1 cellular context compared by ENCODE assay signal in genomic region chr6:26312501-26313390, GRCh38.
TF ChIP-seq lines count a peak whose summit lies in the region.

No MANE protein-coding gene starts in this region.

TF ChIP-seq in HepG2, 621 proteins besides CTCF, POLR2A, EP300 and RAD21 (continued from another document and continues in another):
- TF ChIP-seq ZNF570 (CRISPR knock-in tag; IDR thresholded peaks at IDR 0.05; ENCODE audit: borderline replicate concordance) (no peak), SMYD3 (CRISPR knock-in tag; IDR thresholded peaks at IDR 0.05) (peak; percentile 82), NFE2 (CRISPR knock-in tag; IDR thresholded peaks at IDR 0.05) (no peak), BATF2 (CRISPR knock-in tag; IDR thresholded peaks at IDR 0.05) (no peak), NR2F2 (IDR thresholded peaks at IDR 0.05; ENCODE audit: borderline replicate concordance, low read depth) (peak; percentile 38; the same call in 1 of the 2 replicates), ZBTB10 (CRISPR knock-in tag; IDR thresholded peaks at IDR 0.05; ENCODE audit: borderline replicate concordance) (no peak), DMTF1 (CRISPR knock-in tag; IDR thresholded peaks at IDR 0.05) (no peak), ZNF574 (CRISPR knock-in tag; IDR thresholded peaks at IDR 0.05) (peak; percentile 72), GTF2F1 (IDR thresholded peaks at IDR 0.05; ENCODE audit: low read length) (no peak), ZBTB43 (CRISPR knock-in tag; conservative IDR thresholded peaks at IDR 0.05) (peak; percentile 55; the same call in 1 of the 2 replicates), NCOA1 (CRISPR knock-in tag; IDR thresholded peaks at IDR 0.05) (peak; percentile 40; the same call in 1 of the 2 replicates), MYNN (CRISPR knock-in tag; IDR thresholded peaks at IDR 0.05; ENCODE audit: low read depth) (no peak), TBP (CRISPR knock-in tag; IDR thresholded peaks at IDR 0.05) (no peak), SMC3 (IDR thresholded peaks at IDR 0.05; ENCODE audit: low read length) (peak; percentile 13; the same call in 1 of the 2 replicates), MED1 (CRISPR knock-in tag; IDR thresholded peaks at IDR 0.05) (peak; percentile 85), HOXA9 (CRISPR knock-in tag; IDR thresholded peaks at IDR 0.05; ENCODE audit: borderline replicate concordance) (no peak), GATAD2A (CRISPR knock-in tag; IDR thresholded peaks at IDR 0.05) (peak; percentile 84), CCDC6 (CRISPR knock-in tag; IDR thresholded peaks at IDR 0.05) (no peak), ZNF17 (CRISPR knock-in tag; IDR thresholded peaks at IDR 0.05) (no peak), ZMAT3 (CRISPR knock-in tag; conservative IDR thresholded peaks at IDR 0.05) (no peak), ZNF282 (IDR thresholded peaks at IDR 0.05; ENCODE audit: partially characterized antibody) (no peak), ZNF230 (CRISPR knock-in tag; IDR thresholded peaks at IDR 0.05) (peak; percentile 83; the same call in 1 of the 2 replicates), ZNF564 (CRISPR knock-in tag; IDR thresholded peaks at IDR 0.05) (no peak), ZFP91 (CRISPR knock-in tag; IDR thresholded peaks at IDR 0.05; ENCODE audit: borderline replicate concordance) (peak; percentile 66), HDAC2 (CRISPR knock-in tag; IDR thresholded peaks at IDR 0.05) (peak; percentile 88), PHF21A (CRISPR knock-in tag; IDR thresholded peaks at IDR 0.05) (peak; percentile 83; the same call in 1 of the 2 replicates), ZSCAN9 (CRISPR knock-in tag; IDR thresholded peaks at IDR 0.05; ENCODE audit: borderline replicate concordance) (peak; percentile 71), SRSF9 (IDR thresholded peaks at IDR 0.05; ENCODE audit: borderline replicate concordance, insufficient read depth, low read depth, low read length, poor library complexity, severe bottlenecking) (no peak), CBFB (CRISPR knock-in tag; IDR thresholded peaks at IDR 0.05) (peak; percentile 85), ZBTB25 (CRISPR knock-in tag; IDR thresholded peaks at IDR 0.05) (no peak; the same call in none of the 2 replicates), U2AF2 (IDR thresholded peaks at IDR 0.05; ENCODE audit: low read depth, low read length) (no peak), SIN3A (IDR thresholded peaks at IDR 0.05; ENCODE audit: borderline replicate concordance, low read depth, low read length) (peak; percentile 62; the same call in 1 of the 2 replicates), RORA (CRISPR knock-in tag; IDR thresholded peaks at IDR 0.05) (0 out of 2 replicates have a peak, but pooled peaks have one; percentile 47), ZNF841 (CRISPR knock-in tag; IDR thresholded peaks at IDR 0.05; ENCODE audit: borderline replicate concordance) (no peak; the same call in 1 of the 2 replicates), RFXAP (CRISPR knock-in tag; IDR thresholded peaks at IDR 0.05; ENCODE audit: borderline replicate concordance) (peak; percentile 67; the same call in 1 of the 2 replicates), ELF4 (CRISPR knock-in tag; IDR thresholded peaks at IDR 0.05; ENCODE audit: borderline replicate concordance) (peak; percentile 80; the same call in 1 of the 2 replicates), CENPBD1 (CRISPR knock-in tag; IDR thresholded peaks at IDR 0.05; ENCODE audit: borderline replicate concordance, low read depth) (no peak; the same call in 1 of the 2 replicates), CENPX (CRISPR knock-in tag; IDR thresholded peaks at IDR 0.05) (no peak), MBNL3 (CRISPR knock-in tag; conservative IDR thresholded peaks at IDR 0.05) (no peak), MTA3 (CRISPR knock-in tag; IDR thresholded peaks at IDR 0.05) (no peak), SKIL (CRISPR knock-in tag; IDR thresholded peaks at IDR 0.05; ENCODE audit: borderline replicate concordance) (no peak), MLXIP (CRISPR knock-in tag; IDR thresholded peaks at IDR 0.05; ENCODE audit: borderline replicate concordance) (no peak), ZNF737 (CRISPR knock-in tag; IDR thresholded peaks at IDR 0.05; ENCODE audit: borderline replicate concordance) (no peak; the same call in 1 of the 2 replicates), ZNF567 (CRISPR knock-in tag; IDR thresholded peaks at IDR 0.05; ENCODE audit: borderline replicate concordance) (no peak), ZNF3 (CRISPR knock-in tag; IDR thresholded peaks at IDR 0.05) (0 out of 2 replicates have a peak, but pooled peaks have one; percentile 75), FOXJ3 (CRISPR knock-in tag; IDR thresholded peaks at IDR 0.05; ENCODE audit: borderline replicate concordance) (peak; percentile 43; the same call in 1 of the 2 replicates), BRCA1 (CRISPR knock-in tag; IDR thresholded peaks at IDR 0.05) (peak; percentile 45), AHR (CRISPR knock-in tag; IDR thresholded peaks at IDR 0.05) (peak; percentile 75; the same call in 1 of the 2 replicates)
